8 cellular contexts compared by ENCODE assay signal in genomic region chr9:17802249-17802857, GRCh38.
DNase-seq lines count a peak whose midpoint lies in the region; ATAC-seq and TF ChIP-seq lines count a peak whose summit lies in the region.

No MANE protein-coding gene starts in this region.

- H3K27me3 Mint-ChIP-seq in natural killer cell treated with Interleukin-12 subunit alpha and Interleukin-12 subunit beta and Interleukin-15 and Interleukin-18, amount 100 ng/mL, for 72 hours, result no peaks in the 10 kb centered on the region
- H3K27me3 Mint-ChIP-seq in T-helper 2 cell treated with Interferon-gamma antibody and Interleukin-4, amounts not matched to agents 5 μg/mL and 100 μg/mL, for 36 hours (ENCODE audit: low read depth), result no peaks in the 10 kb centered on the region
- peaks cover 0 to 2% (median 2%) of the 10 kb centered on the region in 3 donors for H3K27me3 Mint-ChIP-seq in CD14-positive monocyte (ENCODE audit: low read depth in 3 of 3)

- H3K4me1 ChIP-seq in right atrium auricular region, result no peaks in the 10 kb centered on the region

- no peak for ATAC-seq in left cardiac atrium
- ATAC-seq in natural killer cell treated with Interleukin-12 subunit alpha and Interleukin-12 subunit beta and Interleukin-15 and Interleukin-18, amount 100 ng/mL, for 72 hours, result no peak
- ATAC-seq in HG02763 (IDR thresholded peaks at IDR 0.05; ENCODE audit: unreplicated experiment), result no peak

- no peak overlapping the region for H3K4me3 Mint-ChIP-seq in natural killer cell treated with Interleukin-12 subunit alpha and Interleukin-12 subunit beta and Interleukin-15 and Interleukin-18, amount 100 ng/mL, for 72 hours
- H3K4me3 Mint-ChIP-seq in T-helper 2 cell treated with Interferon-gamma antibody and Interleukin-4, amounts not matched to agents 5 μg/mL and 100 μg/mL, for 36 hours, result no peak overlapping the region
- no peak overlapping the region for H3K4me3 Mint-ChIP-seq in CD14-positive monocyte

- DNase-seq in right atrium auricular region (ENCODE audit: low spot score), result no peak
- no peak for DNase-seq in left cardiac atrium
- peak; percentile 56 for DNase-seq in OCI-M1 (lab: John Stamatoyannopoulos, UW)
- DNase-seq in fibroblast of the aortic adventitia (ENCODE audit: low read depth), result peak; percentile 38
- no peak for DNase-seq in natural killer cell treated with Interleukin-12 subunit alpha and Interleukin-12 subunit beta and Interleukin-15 and Interleukin-18, amount 100 ng/mL, for 72 hours (ENCODE audit: low spot score)
- DNase-seq in T-helper 2 cell treated with Interferon-gamma antibody and Interleukin-4, amounts not matched to agents 5 μg/mL and 100 μg/mL, for 36 hours (ENCODE audit: low spot score), result no peak
- DNase-seq in CD14-positive monocyte (ENCODE audit: low spot score), result no peak

- H3K27ac ChIP-seq in right atrium auricular region, result no peak overlapping the region

- no peak overlapping the region for H3K4me3 ChIP-seq in right atrium auricular region
- H3K4me3 ChIP-seq in fibroblast of the aortic adventitia (ENCODE audit: low read depth, low read length), result no peak overlapping the region

- no peaks in the 10 kb centered on the region for H3K27me3 ChIP-seq in right atrium auricular region

- H3K4me1 Mint-ChIP-seq in natural killer cell treated with Interleukin-12 subunit alpha and Interleukin-12 subunit beta and Interleukin-15 and Interleukin-18, amount 100 ng/mL, for 72 hours (ENCODE audit: low read depth in 2 of 2), result no peaks in the 10 kb centered on the region
- H3K4me1 Mint-ChIP-seq in T-helper 2 cell treated with Interferon-gamma antibody and Interleukin-4, amounts not matched to agents 5 μg/mL and 100 μg/mL, for 36 hours (ENCODE audit: low read depth), result no peaks in the 10 kb centered on the region
- H3K4me1 Mint-ChIP-seq in CD14-positive monocyte, result no peaks in the 10 kb centered on the region

- no peaks in the 10 kb centered on the region for H3K9me3 ChIP-seq in right atrium auricular region

- H3K27ac Mint-ChIP-seq in natural killer cell treated with Interleukin-12 subunit alpha and Interleukin-12 subunit beta and Interleukin-15 and Interleukin-18, amount 100 ng/mL, for 72 hours, result no peak overlapping the region
- H3K27ac Mint-ChIP-seq in T-helper 2 cell treated with Interferon-gamma antibody and Interleukin-4, amounts not matched to agents 5 μg/mL and 100 μg/mL, for 36 hours, result no peak overlapping the region
- no peak overlapping the region for H3K27ac Mint-ChIP-seq in CD14-positive monocyte

- intact Hi-C loops in left cardiac atrium (cut with DNase I) (loop anchor here (5.0 to 10.0 kb wide), 2 partner anchors 268 to 270 kb away; no protein-coding TSS in a partner anchor), CD14-positive monocyte (cut with micrococcal nuclease) (no loop called here)

- H3K36me3 Mint-ChIP-seq in natural killer cell treated with Interleukin-12 subunit alpha and Interleukin-12 subunit beta and Interleukin-15 and Interleukin-18, amount 100 ng/mL, for 72 hours, result no peaks in the 10 kb centered on the region
- H3K36me3 Mint-ChIP-seq in T-helper 2 cell treated with Interferon-gamma antibody and Interleukin-4, amounts not matched to agents 5 μg/mL and 100 μg/mL, for 36 hours (ENCODE audit: low read depth), result no peaks in the 10 kb centered on the region
- H3K36me3 Mint-ChIP-seq in CD14-positive monocyte, result no peaks in the 10 kb centered on the region

- no peaks in the 10 kb centered on the region for H3K36me3 ChIP-seq in right atrium auricular region

- H3K9me3 Mint-ChIP-seq in natural killer cell treated with Interleukin-12 subunit alpha and Interleukin-12 subunit beta and Interleukin-15 and Interleukin-18, amount 100 ng/mL, for 72 hours, result no peaks in the 10 kb centered on the region
- no peaks in the 10 kb centered on the region for H3K9me3 Mint-ChIP-seq in T-helper 2 cell treated with Interferon-gamma antibody and Interleukin-4, amounts not matched to agents 5 μg/mL and 100 μg/mL, for 36 hours
- no peaks in the 10 kb centered on the region for H3K9me3 Mint-ChIP-seq in CD14-positive monocyte

- TF ChIP-seq CTCF in right atrium auricular region (IDR thresholded peaks at IDR 0.05) (peak; percentile 27 to 47), fibroblast of the aortic adventitia (IDR thresholded peaks at IDR 0.05; ENCODE audit: insufficient read depth, low read length) (peak; percentile 66), CD14-positive monocyte (IDR thresholded peaks at IDR 0.05) (no peak)

Comparison
In these comparisons a context has a peak if more than half of its experiments do, and no peak if none do; other contexts are left out.
1. DNase-seq: peak in OCI-M1 (single experiment) and fibroblast of the aortic adventitia (single experiment); none in right atrium auricular region (single experiment), left cardiac atrium (single experiment), natural killer cell treated with Interleukin-12 subunit alpha and Interleukin-12 subunit beta and Interleukin-15 and Interleukin-18, amount 100 ng/mL, for 72 hours (single experiment), T-helper 2 cell treated with Interferon-gamma antibody and Interleukin-4, amounts not matched to agents 5 μg/mL and 100 μg/mL, for 36 hours (single experiment) and CD14-positive monocyte (single experiment).
2. intact Hi-C loops: an anchor here in left cardiac atrium (5.0 to 10.0 kb wide); none called in CD14-positive monocyte.